In the genomic region with DNA sequence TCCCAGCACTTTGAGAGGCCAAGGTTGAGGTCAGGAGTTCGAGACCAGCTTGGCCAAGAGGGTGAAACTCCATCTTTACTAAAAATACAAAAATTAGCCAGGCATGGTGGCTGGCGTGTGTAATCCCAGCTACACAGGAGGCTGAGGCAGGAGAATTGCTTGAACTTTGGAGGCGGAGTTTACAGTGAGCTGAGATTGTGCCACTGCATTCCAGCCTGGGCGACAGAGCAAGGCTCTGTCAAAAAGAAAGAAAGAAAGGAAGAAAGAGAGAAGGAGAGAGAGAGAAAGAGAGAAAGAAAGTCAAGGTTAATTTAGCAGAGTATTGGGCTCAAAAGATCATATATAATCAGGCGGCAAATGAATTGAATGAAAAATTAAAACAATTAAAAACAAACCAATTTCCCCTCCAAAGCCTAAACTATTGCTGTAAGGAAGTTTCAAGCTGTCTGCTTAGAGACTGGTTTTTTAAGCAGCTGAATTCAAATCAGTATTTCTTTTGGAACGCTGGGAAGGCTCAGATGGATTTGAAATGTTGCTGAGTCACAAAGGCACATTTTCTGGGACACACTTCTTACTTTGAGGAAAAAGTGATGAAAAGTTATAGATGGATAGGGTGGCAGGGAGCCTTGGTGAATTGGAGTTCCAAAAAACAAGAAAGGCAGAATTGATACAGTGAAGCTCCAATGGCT, we compare ENCODE assay signal across 9 cellular contexts.
A peak's percentile ranks its signal among the peaks of the same experiment; 100 is the strongest.
DNase-seq lines count a peak whose midpoint lies in the region; ATAC-seq, FAIRE-seq and TF ChIP-seq lines count a peak whose summit lies in the region.
"Had no signal": no experiment of that assay in that cellular context is flagged by ENCODE, and none has a peak within 500 bp of the region (broad histone marks: within the 10 kb centered on the region; RNA-seq: fewer than 3 reads in every experiment).

No MANE protein-coding gene starts in this region.

- peak overlapping the region; percentile 6 for H3K4me2 ChIP-seq in astrocyte (ENCODE audit: low read length)

- H3K4me1 Mint-ChIP-seq in T-helper 2 cell treated with Interferon-gamma antibody and Interleukin-4, amounts not matched to agents 5 μg/mL and 100 μg/mL, for 36 hours (ENCODE audit: low read depth): peaks cover 72% of the 10 kb centered on the region
- H3K4me1 Mint-ChIP-seq in astrocyte (ENCODE audit: low read depth, unreplicated experiment): peaks cover 22% of the 10 kb centered on the region

- H3K36me3 Mint-ChIP-seq in T-helper 2 cell treated with Interferon-gamma antibody and Interleukin-4, amounts not matched to agents 5 μg/mL and 100 μg/mL, for 36 hours (ENCODE audit: low read depth): peaks cover 9% of the 10 kb centered on the region
- H3K36me3 Mint-ChIP-seq in astrocyte (ENCODE audit: low read depth, unreplicated experiment): no peaks in the 10 kb centered on the region

- H3K27ac Mint-ChIP-seq in T-helper 2 cell treated with Interferon-gamma antibody and Interleukin-4, amounts not matched to agents 5 μg/mL and 100 μg/mL, for 36 hours: peak overlapping the region; percentile 88
- peak overlapping the region; percentile 70 for H3K27ac Mint-ChIP-seq in astrocyte (ENCODE audit: unreplicated experiment)

- peaks cover 13% of the 10 kb centered on the region for H3K4me1 ChIP-seq in astrocyte (ENCODE audit: insufficient read depth, low read length)
- H3K4me1 ChIP-seq in lower lobe of right lung: peaks cover 10% of the 10 kb centered on the region

- H3K27me3 Mint-ChIP-seq in T-helper 2 cell treated with Interferon-gamma antibody and Interleukin-4, amounts not matched to agents 5 μg/mL and 100 μg/mL, for 36 hours (ENCODE audit: low read depth): no peaks in the 10 kb centered on the region
- H3K27me3 Mint-ChIP-seq in astrocyte (ENCODE audit: low read depth, unreplicated experiment): peaks cover 6% of the 10 kb centered on the region

- no peak for DNase-seq in T-helper 2 cell treated with Interferon-gamma antibody and Interleukin-4, amounts not matched to agents 5 μg/mL and 100 μg/mL, for 36 hours (ENCODE audit: low spot score)
- DNase-seq in T-helper 2 cell: no peak
- DNase-seq in astrocyte (ENCODE audit: low read depth): peak; percentile 47
- no peak for DNase-seq in lower lobe of right lung
- peak; percentile 34 for DNase-seq in stromal cell of bone marrow (ENCODE audit: low read depth)
- DNase-seq in NOMO-1 treated with dmso at 0.1 percent for 144 hours (lab: John Stamatoyannopoulos, UW; ENCODE audit: unreplicated experiment): no peak
- DNase-seq in glomerular visceral epithelial cell (ENCODE audit: extremely low spot score): no peak
- DNase-seq in NCI-H1694 (lab: John Stamatoyannopoulos, UW): no peak
- DNase-seq: activated effector memory CD4-positive, alpha-beta T cell treated with anti-CD3 and anti-CD28 coated beads, Interleukin-2, amount 50 U/mL, for 16 hours had no signal

- H3K27me3 ChIP-seq in astrocyte (ENCODE audit: insufficient read depth, low read length): no peaks in the 10 kb centered on the region
- no peaks in the 10 kb centered on the region for H3K27me3 ChIP-seq in lower lobe of right lung (ENCODE audit: low read depth)

- H3K27ac ChIP-seq in astrocyte (ENCODE audit: low read depth, low read length) (peak overlapping the region; percentile 4), lower lobe of right lung (peak overlapping the region; percentile 13)

- TF ChIP-seq CTCF in astrocyte (IDR thresholded peaks at IDR 0.05; ENCODE audit: insufficient read depth, low read depth, low read length) (no peak), lower lobe of right lung (IDR thresholded peaks at IDR 0.05) (no peak)

- intact Hi-C loops in lower lobe of right lung (cut with DNase I): no loop called here

- H3K9me3 Mint-ChIP-seq in T-helper 2 cell treated with Interferon-gamma antibody and Interleukin-4, amounts not matched to agents 5 μg/mL and 100 μg/mL, for 36 hours: peaks cover 3% of the 10 kb centered on the region
- H3K9me3 Mint-ChIP-seq in astrocyte (ENCODE audit: unreplicated experiment): no peaks in the 10 kb centered on the region

- H3K9ac ChIP-seq in astrocyte (ENCODE audit: low read length): no peak overlapping the region

- no peak for ATAC-seq in lower lobe of right lung

- H3K9me3 ChIP-seq in astrocyte (ENCODE audit: insufficient read depth, low read depth, low read length) (no peaks in the 10 kb centered on the region), lower lobe of right lung (no peaks in the 10 kb centered on the region)

- H3K36me3 ChIP-seq in astrocyte (ENCODE audit: insufficient read depth, low read length) (no peaks in the 10 kb centered on the region), lower lobe of right lung (no peaks in the 10 kb centered on the region)

- peak overlapping the region; percentile 73 for H3K4me3 Mint-ChIP-seq in T-helper 2 cell treated with Interferon-gamma antibody and Interleukin-4, amounts not matched to agents 5 μg/mL and 100 μg/mL, for 36 hours
- no peak overlapping the region for H3K4me3 Mint-ChIP-seq in astrocyte (ENCODE audit: unreplicated experiment)

- H3K4me3 ChIP-seq in astrocyte (ENCODE audit: insufficient read depth, low read depth, low read length) (no peak overlapping the region), lower lobe of right lung (no peak overlapping the region)

- H4K20me1 ChIP-seq in astrocyte (ENCODE audit: insufficient read depth, low read length): no peaks in the 10 kb centered on the region

- no peak for FAIRE-seq in astrocyte (lab: Jason Lieb, UNC)

- peak overlapping the region; percentile 31 for H2AFZ ChIP-seq in astrocyte (ENCODE audit: low read depth, low read length)

- no peaks in the 10 kb centered on the region for H3K79me2 ChIP-seq in astrocyte (ENCODE audit: insufficient read depth, low read length)

Comparison
In these comparisons a context has a peak if more than half of its experiments do, and no peak if none do; other contexts are left out.
1. DNase-seq: peak in astrocyte (single experiment) and stromal cell of bone marrow (single experiment); none in T-helper 2 cell treated with Interferon-gamma antibody and Interleukin-4, amounts not matched to agents 5 μg/mL and 100 μg/mL, for 36 hours (single experiment), T-helper 2 cell (0 of 5), lower lobe of right lung (single experiment), NOMO-1 treated with dmso at 0.1 percent for 144 hours (single experiment), glomerular visceral epithelial cell (single experiment) and NCI-H1694 (single experiment).